Comparison of ENCODE assay signal across 9 cellular contexts in the genomic region with DNA sequence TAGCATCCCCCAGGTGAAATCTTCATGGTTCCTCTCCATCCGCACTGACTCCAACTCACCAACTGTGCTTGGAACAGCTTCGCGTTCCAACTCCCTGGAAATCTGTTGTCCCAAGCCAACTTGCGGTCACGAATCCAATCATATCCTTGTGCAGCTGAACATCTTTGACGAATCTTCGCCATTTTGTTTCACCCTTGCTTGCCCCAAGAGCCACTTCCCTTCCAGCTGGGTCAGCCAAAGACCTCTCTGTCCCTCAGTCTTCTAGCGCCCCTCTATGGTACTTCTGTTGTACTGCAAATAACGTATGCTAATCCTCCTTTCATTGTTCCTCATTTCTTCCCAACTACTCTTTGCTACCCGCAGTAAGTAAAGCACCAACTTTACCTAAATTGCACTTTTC.
DNase-seq lines count a peak whose midpoint lies in the region; ATAC-seq, FAIRE-seq and TF ChIP-seq lines count a peak whose summit lies in the region.
"Had no signal": no experiment of that assay in that cellular context is flagged by ENCODE, and none has a peak within 500 bp of the region (broad histone marks: within the 10 kb centered on the region; RNA-seq: fewer than 3 reads in every experiment).

No MANE protein-coding gene starts in this region.

- in situ Hi-C loops in GM12878 (cut with MboI) = no loop called here

- no peaks in the 10 kb centered on the region for H3K4me1 ChIP-seq in GM12878 (ENCODE audit: control insufficient read depth, insufficient read depth, low read length)
- H3K4me1 ChIP-seq in mesendoderm (ENCODE audit: control insufficient read depth, low read depth, low read length) = no peaks in the 10 kb centered on the region
- H3K4me1 ChIP-seq in naive thymus-derived CD4-positive, alpha-beta T cell (ENCODE audit: control insufficient read depth in 2 of 2, insufficient read depth in 2 of 2, low read length in 2 of 2) = no peaks in the 10 kb centered on the region
- H3K4me1 ChIP-seq: parathyroid adenoma had no signal

- H3K23ac ChIP-seq in mesendoderm (ENCODE audit: low read length) = no peak overlapping the region

- H3K79me2 ChIP-seq in GM12878 (ENCODE audit: control insufficient read depth, insufficient read depth, low read length) (no peaks in the 10 kb centered on the region), mesendoderm (ENCODE audit: control insufficient read depth, insufficient read depth, low read length) (no peaks in the 10 kb centered on the region)
- H3K79me2 ChIP-seq: parathyroid adenoma had no signal

- TF ChIP-seq POLR2A in GM12878 (IDR thresholded peaks at IDR 0.05; ENCODE audit: low read depth, low read length) = no peak

- H3K27ac ChIP-seq in GM12878 (ENCODE audit: control insufficient read depth, insufficient read depth) (no peak overlapping the region), mesendoderm (ENCODE audit: low read depth, low read length) (no peak overlapping the region)
- no peak overlapping the region for H3K27ac ChIP-seq in naive thymus-derived CD4-positive, alpha-beta T cell (ENCODE audit: low read depth, low read length)
- H3K27ac ChIP-seq: parathyroid adenoma had no signal

- H4K5ac ChIP-seq in mesendoderm (ENCODE audit: low read length) = peak overlapping the region; percentile 94

- SMC1A ChIA-PET in GM12878 (lab: Charles Lee; ENCODE audit: uncharacterized antibody, unreplicated experiment) = no interaction called here

- no peak overlapping the region for H2BK5ac ChIP-seq in mesendoderm (ENCODE audit: low read length)

- H3K9me3 ChIP-seq in GM12878 (replicated peaks; ENCODE audit: control insufficient read depth, insufficient read depth, low read length) = no peaks in the 10 kb centered on the region
- peaks cover 0 to under 1% (median 0%) of the 10 kb centered on the region in 3 experiments for H3K9me3 ChIP-seq in naive thymus-derived CD4-positive, alpha-beta T cell (ENCODE audit: control insufficient read depth in 2 of 3, low read length in 3 of 3)

- H3K4me2 ChIP-seq in GM12878 (ENCODE audit: control insufficient read depth, insufficient read depth) = no peak overlapping the region
- H3K4me2 ChIP-seq in mesendoderm (ENCODE audit: low read length) = no peak overlapping the region

- intact Hi-C loops in GM12878 (cut with micrococcal nuclease; ENCODE audit: unreplicated experiment) = no loop called here
- intact Hi-C loops in naive thymus-derived CD4-positive, alpha-beta T cell (cut with micrococcal nuclease) = no loop called here

- H3K27me3 Mint-ChIP-seq in naive thymus-derived CD4-positive, alpha-beta T cell = peaks cover 4 to 15% (median 10%) of the 10 kb centered on the region in 5 donors

- H3K9ac ChIP-seq in GM12878 (ENCODE audit: control insufficient read depth, insufficient read depth, low read length) (no peak overlapping the region), mesendoderm (ENCODE audit: low read length) (no peak overlapping the region)
- H3K9ac ChIP-seq: parathyroid adenoma had no signal

- no peak overlapping the region for H3K18ac ChIP-seq in mesendoderm (ENCODE audit: low read length)

- DNase-seq in GM12865 (ENCODE audit: low read depth) = peak; percentile 37
- DNase-seq in GM12878 (ENCODE audit: low read depth, low spot score) = no peak
- peak; percentile 78 for DNase-seq in mesendoderm
- DNase-seq in naive thymus-derived CD4-positive, alpha-beta T cell = no peak

- no peak overlapping the region for H3K4me3 Mint-ChIP-seq in naive thymus-derived CD4-positive, alpha-beta T cell

- 69% methylated on average over 10 of the region's 10 CpGs for WGBS in GM12878 (ENCODE audit: insufficient coverage, insufficient replicate concordance, low lambda C conversion rate, missing lambda C conversion rate)
- WGBS in mesendoderm (ENCODE audit: extremely low coverage, insufficient coverage, low lambda C conversion rate) = no CpG with 5 or more reads among the region's 10 CpGs

- H2AK5ac ChIP-seq in mesendoderm (ENCODE audit: low read length) = no peak overlapping the region

- no peak for FAIRE-seq in GM12878 (lab: Jason Lieb, UNC)

- H3K36me3 Mint-ChIP-seq in naive thymus-derived CD4-positive, alpha-beta T cell = peaks cover 0 to 9% (median 7%) of the 10 kb centered on the region in 5 donors

- peak; percentile 72 for TF ChIP-seq RAD21 in GM12878 (IDR thresholded peaks at IDR 0.05; ENCODE audit: insufficient read depth, low read depth, low read length)

- peaks cover 2 to 20% (median 8%) of the 10 kb centered on the region in 11 donors for H3K9me3 Mint-ChIP-seq in naive thymus-derived CD4-positive, alpha-beta T cell

- H3K27me3 ChIP-seq in GM12878 (replicated peaks in 1 of 2; ENCODE audit: control insufficient read depth in 2 of 2, insufficient read depth in 2 of 2, low read length in 1 of 2) (no peaks in the 10 kb centered on the region), mesendoderm (ENCODE audit: insufficient read depth, low read length, poor library complexity) (no peaks in the 10 kb centered on the region)
- no peaks in the 10 kb centered on the region for H3K27me3 ChIP-seq in naive thymus-derived CD4-positive, alpha-beta T cell (ENCODE audit: control insufficient read depth in 2 of 2, insufficient read depth in 2 of 2, low read length in 2 of 2)

- CTCF ChIA-PET in GM12878 (lab: Yijun Ruan, JAX) = interaction anchor here (1.4 kb wide), 1 partner anchor 671 kb away, joined by 3 read pairs; no protein-coding TSS in a partner anchor
- CTCF ChIA-PET in naive thymus-derived CD4-positive, alpha-beta T cell (lab: Charles Lee) = no interaction called here

- RAD21 ChIA-PET in GM12878 (lab: Charles Lee; ENCODE audit: unreplicated experiment) = no interaction called here

- POLR2A ChIA-PET in GM12878 (lab: Charles Lee) = no interaction called here
- POLR2A ChIA-PET in naive thymus-derived CD4-positive, alpha-beta T cell (lab: Charles Lee) = no interaction called here

- H4K20me1 ChIP-seq in GM12878 (ENCODE audit: control insufficient read depth, insufficient read depth) = no peaks in the 10 kb centered on the region

- H3K56ac ChIP-seq in mesendoderm (ENCODE audit: low read length) = no peak overlapping the region

- no peaks in the 10 kb centered on the region for H3K79me1 ChIP-seq in mesendoderm (ENCODE audit: low read length)

- peak; percentile 46 for TF ChIP-seq CTCF in GM12865 (IDR thresholded peaks at IDR 0.05; ENCODE audit: insufficient read depth, low read depth, low read length, missing control alignments)
- TF ChIP-seq CTCF in LNCAP (IDR thresholded peaks at IDR 0.05) = peak; percentile 43; the same call in 1 of the 2 replicates
- TF ChIP-seq CTCF in GM12878 (IDR thresholded peaks at IDR 0.05 in 2 of 3, conservative IDR thresholded peaks at IDR 0.05 in 1 of 3; ENCODE audit: control insufficient read depth in 2 of 3, extremely low read depth in 1 of 3, insufficient read depth in 1 of 3, low read depth in 3 of 3, low read length in 3 of 3) = peak; percentile 34 to 54 (median 36); a peak in 5 of 6 replicates

- H2AFZ ChIP-seq in GM12878 (ENCODE audit: control insufficient read depth, low read depth, low read length) = no peak overlapping the region
- H2AFZ ChIP-seq: parathyroid adenoma had no signal

- H2BK15ac ChIP-seq in mesendoderm (replicated peaks; ENCODE audit: low read depth) = no peak overlapping the region

- no peak overlapping the region for H3K4ac ChIP-seq in mesendoderm (ENCODE audit: low read depth, low read length)

- H3K36me3 ChIP-seq in GM12878 (ENCODE audit: control insufficient read depth in 2 of 2, insufficient read depth in 2 of 2, low read length in 1 of 2) (no peaks in the 10 kb centered on the region), mesendoderm (ENCODE audit: control insufficient read depth, insufficient read depth, low read length) (no peaks in the 10 kb centered on the region)
- H3K36me3 ChIP-seq in naive thymus-derived CD4-positive, alpha-beta T cell (ENCODE audit: control insufficient read depth in 2 of 3, insufficient read depth in 3 of 3, low read length in 3 of 3) = no peaks in the 10 kb centered on the region

- no peak overlapping the region for H3K27ac Mint-ChIP-seq in naive thymus-derived CD4-positive, alpha-beta T cell

- no TSS peak for BruUV-seq in GM12878 (replicated peaks; lab: Mats Ljungman, UMichigan)

- no peak overlapping the region for H2BK120ac ChIP-seq in mesendoderm (ENCODE audit: low read depth, low read length)

- peak; percentile 27; the same call in 1 of the 3 replicates for ATAC-seq in GM12878
- ATAC-seq in HG03439 (IDR thresholded peaks at IDR 0.05; ENCODE audit: unreplicated experiment) = no peak
- ATAC-seq in GM21447 (IDR thresholded peaks at IDR 0.05; ENCODE audit: unreplicated experiment) = no peak
- no peak for ATAC-seq in naive thymus-derived CD4-positive, alpha-beta T cell
- no peak for ATAC-seq in GM18498 (IDR thresholded peaks at IDR 0.05; ENCODE audit: unreplicated experiment)

- H3K4me3 ChIP-seq in GM12865 (ENCODE audit: low read depth, low read length) (no peak overlapping the region), GM12878 (no peak overlapping the region), mesendoderm (ENCODE audit: low read length) (no peak overlapping the region)
- no peak overlapping the region for H3K4me3 ChIP-seq in naive thymus-derived CD4-positive, alpha-beta T cell (ENCODE audit: low read length)

- no peak for TF ChIP-seq EP300 in GM12878 (IDR thresholded peaks at IDR 0.05; ENCODE audit: borderline replicate concordance in 1 of 2, control insufficient read depth in 1 of 2, low read depth in 2 of 2, low read length in 2 of 2)

- no peaks in the 10 kb centered on the region for H3K4me1 Mint-ChIP-seq in naive thymus-derived CD4-positive, alpha-beta T cell

- no peak overlapping the region for H4K8ac ChIP-seq in mesendoderm (ENCODE audit: low read depth, low read length)

TF ChIP-seq in GM12878, 131 proteins besides CTCF, POLR2A, EP300 and RAD21:
- TF ChIP-seq IKZF1 (conservative IDR thresholded peaks at IDR 0.05) = no peak
- peak; percentile 32; the same call in 1 of the 2 replicates for TF ChIP-seq SMC3 (IDR thresholded peaks at IDR 0.05; ENCODE audit: borderline replicate concordance, low read length)
- TF ChIP-seq ZNF217 (IDR thresholded peaks at IDR 0.05) = no peak
- no peak for TF ChIP-seq ZNF384 (IDR thresholded peaks at IDR 0.05; ENCODE audit: borderline replicate concordance, low read depth, low read length)
- no peak for TF ChIP-seq EZH2 (IDR thresholded peaks at IDR 0.05; ENCODE audit: borderline replicate concordance, control insufficient read depth, low read depth, low read length)
- peak; percentile 54; the same call in 1 of the 2 replicates for TF ChIP-seq YY1 (IDR thresholded peaks at IDR 0.05; ENCODE audit: low read depth, low read length)
- no peak for TF ChIP-seq BHLHE40 (IDR thresholded peaks at IDR 0.05; ENCODE audit: borderline replicate concordance in 1 of 2, low read depth in 2 of 2, low read length in 1 of 2)
TF ChIP-seq in GM12878: peak in this region for 2.

Comparison
In these comparisons a context has a peak if more than half of its experiments do, and no peak if none do; other contexts are left out.
1. DNase-seq: peak in GM12865 (single experiment) and mesendoderm (single experiment); none in GM12878 (single experiment) and naive thymus-derived CD4-positive, alpha-beta T cell (0 of 9).
2. Peak in every context shown above with its lines, with median percentiles within 50 percentile points of each other: CTCF ChIP-seq.